In the genomic region with DNA sequence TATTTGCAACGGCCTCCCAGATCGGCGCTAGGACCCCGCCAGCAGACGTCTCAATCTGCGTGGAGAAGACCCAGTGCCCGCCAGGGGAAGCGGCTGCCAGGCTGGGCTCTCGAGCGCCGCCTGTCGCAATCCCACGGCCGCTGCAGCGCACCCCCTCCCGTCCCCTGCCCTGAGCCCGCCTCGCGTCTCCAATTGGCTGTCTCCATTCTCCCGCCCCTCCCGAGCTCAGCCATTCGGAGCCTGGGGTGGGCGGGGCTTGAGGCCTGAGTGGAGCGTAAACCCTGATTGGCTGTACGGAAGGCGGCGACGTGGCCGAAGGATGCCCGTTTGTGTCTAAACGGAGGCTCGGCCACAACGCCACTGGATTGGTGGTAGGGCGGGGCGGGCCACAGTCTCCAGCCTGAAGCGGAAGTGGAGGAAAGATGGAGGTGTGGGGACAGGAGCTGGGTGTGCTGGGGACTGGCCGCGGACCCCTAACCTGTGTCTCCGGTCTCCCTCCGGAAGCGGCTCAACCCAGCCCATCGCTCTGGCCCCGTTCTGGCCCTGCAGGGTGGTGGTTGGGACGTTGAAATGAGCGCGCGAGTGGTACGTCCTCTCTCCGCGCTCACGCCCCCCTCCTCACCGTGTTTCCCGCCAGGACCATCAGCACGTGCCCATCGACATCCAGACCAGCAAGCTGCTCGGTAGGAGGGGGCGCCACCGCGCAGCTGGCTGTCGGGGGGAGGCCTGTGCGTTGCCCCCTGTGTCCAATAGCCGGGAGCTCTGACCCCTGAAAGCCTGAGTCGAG, we compare ENCODE assay signal across 8 cellular contexts. TPM values are rescaled to one million over a fixed set of nuclear protein-coding genes. Genes with fewer than 3 reads are reported as not detected.
DNase-seq lines count a peak whose midpoint lies in the region; ATAC-seq and TF ChIP-seq lines count a peak whose summit lies in the region.

A gene with protein sequence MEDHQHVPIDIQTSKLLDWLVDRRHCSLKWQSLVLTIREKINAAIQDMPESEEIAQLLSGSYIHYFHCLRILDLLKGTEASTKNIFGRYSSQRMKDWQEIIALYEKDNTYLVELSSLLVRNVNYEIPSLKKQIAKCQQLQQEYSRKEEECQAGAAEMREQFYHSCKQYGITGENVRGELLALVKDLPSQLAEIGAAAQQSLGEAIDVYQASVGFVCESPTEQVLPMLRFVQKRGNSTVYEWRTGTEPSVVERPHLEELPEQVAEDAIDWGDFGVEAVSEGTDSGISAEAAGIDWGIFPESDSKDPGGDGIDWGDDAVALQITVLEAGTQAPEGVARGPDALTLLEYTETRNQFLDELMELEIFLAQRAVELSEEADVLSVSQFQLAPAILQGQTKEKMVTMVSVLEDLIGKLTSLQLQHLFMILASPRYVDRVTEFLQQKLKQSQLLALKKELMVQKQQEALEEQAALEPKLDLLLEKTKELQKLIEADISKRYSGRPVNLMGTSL (plus strand): TSS at position 389 of the 787 bp plus-strand sequence. CDS start 34 bp downstream, at position 423.

- H3K9me3 ChIP-seq in adrenal gland (replicated peaks in 1 of 3) (no peaks in the 10 kb centered on the region), heart left ventricle (no peaks in the 10 kb centered on the region), upper lobe of right lung (no peaks in the 10 kb centered on the region)

- intact Hi-C loops in adrenal gland (cut with DNase I), result loop anchor here in 1 of 2 donors (5.0 kb wide), 1 partner anchor 79 kb away; no protein-coding TSS in a partner anchor
- intact Hi-C loops in heart left ventricle (cut with DNase I), result loop anchor here (1.0 to 10.0 kb wide), 11 partner anchors 22 to 130 kb away; partner anchors contain the start of genes SCRN2 (in 8 of the 10) and SP2 (in 6 of the 10)
- intact Hi-C loops in posterior cingulate gyrus (cut with DNase I), result loop anchor here (2.0 to 10.0 kb wide), 3 partner anchors 22 to 156 kb away; partner anchors contain the start of gene SCRN2
- intact Hi-C loops in upper lobe of right lung (cut with DNase I), result no loop called here

- H3K4me1 ChIP-seq in adrenal gland (replicated peaks in 1 of 2), result peaks cover 7 to 20% of the 10 kb centered on the region in 2 donors
- H3K4me1 ChIP-seq in heart left ventricle, result peaks cover 0 to 24% (median 14%) of the 10 kb centered on the region in 12 donors
- H3K4me1 ChIP-seq in upper lobe of right lung, result peaks cover 15% of the 10 kb centered on the region

- TF ChIP-seq POLR2A in adrenal gland (IDR thresholded peaks at IDR 0.05), result peak in 1 of 2 donors; percentile 80
- peak in 1 of 2 donors; percentile 65 for TF ChIP-seq POLR2A in heart left ventricle (IDR thresholded peaks at IDR 0.05)

- H3K27ac Mint-ChIP-seq in T-cell, result peak within 1 kb of the TSS; percentile 77

- DNase-seq in NCI-H1436 (lab: John Stamatoyannopoulos, UW) (peak; percentile 100), T-cell (peak; percentile 93 to 99 (median 96)), adrenal gland (peak; percentile 100), heart left ventricle (peak; percentile 100), posterior cingulate gyrus (peak; percentile 99 to 100 (median 100)), upper lobe of right lung (peak; percentile 100)

- H3K4me3 Mint-ChIP-seq in T-cell, result peak within 1 kb of the TSS; percentile 95 to 99 (median 96)

- H3K27ac ChIP-seq in adrenal gland (peak within 1 kb of the TSS in 4 of 5 donors; percentile 48 to 88 (median 60)), heart left ventricle (peak within 1 kb of the TSS in 11 of 12 donors; percentile 31 to 90 (median 79)), upper lobe of right lung (peak within 1 kb of the TSS; percentile 82)

- POLR2A ChIA-PET in T-cell (lab: Charles Lee), result interaction anchor here (0.6 to 1.2 kb wide), 5 partner anchors 24 to 653 kb away, joined by 3 to 6 read pairs (median 4); no protein-coding TSS in a partner anchor

- TF ChIP-seq CTCF in GM12874 (IDR thresholded peaks at IDR 0.05; ENCODE audit: insufficient read depth, low read depth, low read length) (peak; percentile 99), adrenal gland (IDR thresholded peaks at IDR 0.05) (peak; percentile 83 to 99 (median 94)), heart left ventricle (IDR thresholded peaks at IDR 0.05) (peak; percentile 95 to 99 (median 98)), upper lobe of right lung (IDR thresholded peaks at IDR 0.05) (peak; percentile 93)

- peaks cover 28 to 36% (median 32%) of the 10 kb centered on the region in 3 donors for H3K4me1 Mint-ChIP-seq in T-cell

- peaks cover 0 to 24% of the 10 kb centered on the region in 2 donors for H3K36me3 ChIP-seq in adrenal gland (replicated peaks in 1 of 2)
- H3K36me3 ChIP-seq in heart left ventricle, result peaks cover 0 to 30% (median 24%) of the 10 kb centered on the region in 9 donors
- H3K36me3 ChIP-seq in upper lobe of right lung, result peaks cover 28% of the 10 kb centered on the region

- H3K27me3 Mint-ChIP-seq in T-cell, result no peaks in the 10 kb centered on the region

- H3K4me3 ChIP-seq in adrenal gland, result peak within 1 kb of the TSS; percentile 49 to 92 (median 82)
- peak within 1 kb of the TSS; percentile 80 to 98 (median 90) for H3K4me3 ChIP-seq in heart left ventricle
- H3K4me3 ChIP-seq in upper lobe of right lung, result peak within 1 kb of the TSS; percentile 99

- no peaks in the 10 kb centered on the region for H3K9me3 Mint-ChIP-seq in T-cell

- CTCF ChIA-PET in T-cell (lab: Charles Lee), result interaction anchor here (0.5 to 3.1 kb wide), 20 partner anchors 8 to 1258 kb away, joined by 3 to 59 read pairs (median 4); partner anchors contain the start of genes KPNB1 (in 1 of the 2), PNPO (in 1 of the 2), SCRN2 (in 1 of the 2) and SNX11 (in 1 of the 2)

- WGBS in adrenal gland, 4 donors, result 0 to 1% (median 0%) methylated on average over 29 to 63 of the region's 63 CpGs
- 1% methylated on average over 48 to 63 of the region's 63 CpGs for WGBS in heart left ventricle, 4 donors

- ATAC-seq in HG02798 (IDR thresholded peaks at IDR 0.05; ENCODE audit: poor library complexity, unreplicated experiment) (peak; percentile 98), T-cell (replicated peaks in 1 of 4) (peak; percentile 98 to 99 (median 99)), heart left ventricle (peak; percentile 99 to 100 (median 100)), upper lobe of right lung (peak; percentile 99)

- H3K36me3 Mint-ChIP-seq in T-cell, result peaks cover 22% of the 10 kb centered on the region

- H3K27me3 ChIP-seq in adrenal gland, result no peaks in the 10 kb centered on the region
- H3K27me3 ChIP-seq in heart left ventricle, result no peaks in the 10 kb centered on the region
- no peaks in the 10 kb centered on the region for H3K27me3 ChIP-seq in upper lobe of right lung

RNA-seq across cellular contexts. Expression of the gene that starts here (rescaled TPM):
- total RNA-seq in T-cell (100 to 1,000 TPM; 247 to 349 (median 318) TPM), adrenal gland (100 to 1,000 TPM in 5 of 8 donors, 10 to 100 TPM in 3; 42.8 to 200 (median 111) TPM), heart left ventricle (10 to 100 TPM; 41.2 to 80.9 (median 53.6) TPM), upper lobe of right lung (140 TPM)
- polyA plus RNA-seq in adrenal gland (100 to 1,000 TPM in 2 of 3 donors, 10 to 100 TPM in 1; 76.1 to 733 (median 478) TPM), heart left ventricle (10 to 100 TPM; 53.8 to 56.6 TPM)

Comparison
In these comparisons a context has a peak if more than half of its experiments do, and no peak if none do; other contexts are left out.
1. Peak in every context shown above with its lines: DNase-seq, ATAC-seq, H3K4me3 ChIP-seq and H3K27ac ChIP-seq.